Comparison of ENCODE assay signal across 1 cellular context in genomic region chr18:9914584-9915290, GRCh38.
TF ChIP-seq lines count a peak whose summit lies in the region.

No MANE protein-coding gene starts in this region.

TF ChIP-seq in HepG2, 621 proteins besides CTCF, POLR2A, EP300 and RAD21 (continued from another document and continues in another):
- TF ChIP-seq ZXDC (CRISPR knock-in tag; IDR thresholded peaks at IDR 0.05) (no peak), ZNF747 (CRISPR knock-in tag; IDR thresholded peaks at IDR 0.05; ENCODE audit: borderline replicate concordance) (no peak), NR2F2 (IDR thresholded peaks at IDR 0.05; ENCODE audit: borderline replicate concordance, low read depth) (no peak), ZNF646 (CRISPR knock-in tag; IDR thresholded peaks at IDR 0.05) (no peak), MIXL1 (CRISPR knock-in tag; IDR thresholded peaks at IDR 0.05) (no peak), ZNF788 (CRISPR knock-in tag; IDR thresholded peaks at IDR 0.05; ENCODE audit: borderline replicate concordance) (no peak), ZNF546 (CRISPR knock-in tag; conservative IDR thresholded peaks at IDR 0.05) (no peak), POGK (CRISPR knock-in tag; conservative IDR thresholded peaks at IDR 0.05) (peak; percentile 63; the same call in 1 of the 2 replicates), SAFB2 (CRISPR knock-in tag; IDR thresholded peaks at IDR 0.05; ENCODE audit: borderline replicate concordance, low read depth) (no peak), TCF7 (IDR thresholded peaks at IDR 0.05; ENCODE audit: low read depth) (no peak), SIN3A (IDR thresholded peaks at IDR 0.05; ENCODE audit: borderline replicate concordance, low read depth, low read length) (0 out of 2 replicates have a peak, but pooled peaks have one; percentile 8), ZFP37 (CRISPR knock-in tag; IDR thresholded peaks at IDR 0.05; ENCODE audit: borderline replicate concordance) (no peak), ZNF776 (CRISPR knock-in tag; IDR thresholded peaks at IDR 0.05) (0 out of 2 replicates have a peak, but pooled peaks have one; percentile 0), THAP8 (CRISPR knock-in tag; IDR thresholded peaks at IDR 0.05; ENCODE audit: borderline replicate concordance) (0 out of 2 replicates have a peak, but pooled peaks have one; percentile 60), RBM39 (IDR thresholded peaks at IDR 0.05; ENCODE audit: low read depth, low read length, poor library complexity, severe bottlenecking) (peak; percentile 52), ERF (CRISPR knock-in tag; IDR thresholded peaks at IDR 0.05) (no peak), ATF7-NPFF (CRISPR knock-in tag; IDR thresholded peaks at IDR 0.05; ENCODE audit: low read depth) (0 out of 2 replicates have a peak, but pooled peaks have one; percentile 35), IKZF1 (IDR thresholded peaks at IDR 0.05) (no peak), ZNF446 (CRISPR knock-in tag; IDR thresholded peaks at IDR 0.05) (no peak), IRX3 (CRISPR knock-in tag; IDR thresholded peaks at IDR 0.05; ENCODE audit: borderline replicate concordance, low read depth) (no peak), DNMT1 (CRISPR knock-in tag; IDR thresholded peaks at IDR 0.05) (no peak)
- TF ChIP-seq, protein P1, sequence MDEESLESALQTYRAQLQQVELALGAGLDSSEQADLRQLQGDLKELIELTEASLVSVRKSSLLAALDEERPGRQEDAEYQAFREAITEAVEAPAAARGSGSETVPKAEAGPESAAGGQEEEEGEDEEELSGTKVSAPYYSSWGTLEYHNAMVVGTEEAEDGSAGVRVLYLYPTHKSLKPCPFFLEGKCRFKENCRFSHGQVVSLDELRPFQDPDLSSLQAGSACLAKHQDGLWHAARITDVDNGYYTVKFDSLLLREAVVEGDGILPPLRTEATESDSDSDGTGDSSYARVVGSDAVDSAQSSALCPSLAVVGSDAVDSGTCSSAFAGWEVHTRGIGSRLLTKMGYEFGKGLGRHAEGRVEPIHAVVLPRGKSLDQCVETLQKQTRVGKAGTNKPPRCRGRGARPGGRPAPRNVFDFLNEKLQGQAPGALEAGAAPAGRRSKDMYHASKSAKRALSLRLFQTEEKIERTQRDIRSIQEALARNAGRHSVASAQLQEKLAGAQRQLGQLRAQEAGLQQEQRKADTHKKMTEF (CRISPR knock-in tag; IDR thresholded peaks at IDR 0.05) = peak; percentile 20; the same call in 1 of the 2 replicates
- TF ChIP-seq, protein P2, sequence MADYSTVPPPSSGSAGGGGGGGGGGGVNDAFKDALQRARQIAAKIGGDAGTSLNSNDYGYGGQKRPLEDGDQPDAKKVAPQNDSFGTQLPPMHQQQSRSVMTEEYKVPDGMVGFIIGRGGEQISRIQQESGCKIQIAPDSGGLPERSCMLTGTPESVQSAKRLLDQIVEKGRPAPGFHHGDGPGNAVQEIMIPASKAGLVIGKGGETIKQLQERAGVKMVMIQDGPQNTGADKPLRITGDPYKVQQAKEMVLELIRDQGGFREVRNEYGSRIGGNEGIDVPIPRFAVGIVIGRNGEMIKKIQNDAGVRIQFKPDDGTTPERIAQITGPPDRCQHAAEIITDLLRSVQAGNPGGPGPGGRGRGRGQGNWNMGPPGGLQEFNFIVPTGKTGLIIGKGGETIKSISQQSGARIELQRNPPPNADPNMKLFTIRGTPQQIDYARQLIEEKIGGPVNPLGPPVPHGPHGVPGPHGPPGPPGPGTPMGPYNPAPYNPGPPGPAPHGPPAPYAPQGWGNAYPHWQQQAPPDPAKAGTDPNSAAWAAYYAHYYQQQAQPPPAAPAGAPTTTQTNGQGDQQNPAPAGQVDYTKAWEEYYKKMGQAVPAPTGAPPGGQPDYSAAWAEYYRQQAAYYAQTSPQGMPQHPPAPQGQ (CRISPR knock-in tag; IDR thresholded peaks at IDR 0.05; ENCODE audit: borderline replicate concordance) = no peak
- TF ChIP-seq, protein P3, sequence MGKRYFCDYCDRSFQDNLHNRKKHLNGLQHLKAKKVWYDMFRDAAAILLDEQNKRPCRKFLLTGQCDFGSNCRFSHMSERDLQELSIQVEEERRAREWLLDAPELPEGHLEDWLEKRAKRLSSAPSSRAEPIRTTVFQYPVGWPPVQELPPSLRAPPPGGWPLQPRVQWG (CRISPR knock-in tag; IDR thresholded peaks at IDR 0.05; ENCODE audit: borderline replicate concordance, low read depth) = no peak
- TF ChIP-seq, protein P4, sequence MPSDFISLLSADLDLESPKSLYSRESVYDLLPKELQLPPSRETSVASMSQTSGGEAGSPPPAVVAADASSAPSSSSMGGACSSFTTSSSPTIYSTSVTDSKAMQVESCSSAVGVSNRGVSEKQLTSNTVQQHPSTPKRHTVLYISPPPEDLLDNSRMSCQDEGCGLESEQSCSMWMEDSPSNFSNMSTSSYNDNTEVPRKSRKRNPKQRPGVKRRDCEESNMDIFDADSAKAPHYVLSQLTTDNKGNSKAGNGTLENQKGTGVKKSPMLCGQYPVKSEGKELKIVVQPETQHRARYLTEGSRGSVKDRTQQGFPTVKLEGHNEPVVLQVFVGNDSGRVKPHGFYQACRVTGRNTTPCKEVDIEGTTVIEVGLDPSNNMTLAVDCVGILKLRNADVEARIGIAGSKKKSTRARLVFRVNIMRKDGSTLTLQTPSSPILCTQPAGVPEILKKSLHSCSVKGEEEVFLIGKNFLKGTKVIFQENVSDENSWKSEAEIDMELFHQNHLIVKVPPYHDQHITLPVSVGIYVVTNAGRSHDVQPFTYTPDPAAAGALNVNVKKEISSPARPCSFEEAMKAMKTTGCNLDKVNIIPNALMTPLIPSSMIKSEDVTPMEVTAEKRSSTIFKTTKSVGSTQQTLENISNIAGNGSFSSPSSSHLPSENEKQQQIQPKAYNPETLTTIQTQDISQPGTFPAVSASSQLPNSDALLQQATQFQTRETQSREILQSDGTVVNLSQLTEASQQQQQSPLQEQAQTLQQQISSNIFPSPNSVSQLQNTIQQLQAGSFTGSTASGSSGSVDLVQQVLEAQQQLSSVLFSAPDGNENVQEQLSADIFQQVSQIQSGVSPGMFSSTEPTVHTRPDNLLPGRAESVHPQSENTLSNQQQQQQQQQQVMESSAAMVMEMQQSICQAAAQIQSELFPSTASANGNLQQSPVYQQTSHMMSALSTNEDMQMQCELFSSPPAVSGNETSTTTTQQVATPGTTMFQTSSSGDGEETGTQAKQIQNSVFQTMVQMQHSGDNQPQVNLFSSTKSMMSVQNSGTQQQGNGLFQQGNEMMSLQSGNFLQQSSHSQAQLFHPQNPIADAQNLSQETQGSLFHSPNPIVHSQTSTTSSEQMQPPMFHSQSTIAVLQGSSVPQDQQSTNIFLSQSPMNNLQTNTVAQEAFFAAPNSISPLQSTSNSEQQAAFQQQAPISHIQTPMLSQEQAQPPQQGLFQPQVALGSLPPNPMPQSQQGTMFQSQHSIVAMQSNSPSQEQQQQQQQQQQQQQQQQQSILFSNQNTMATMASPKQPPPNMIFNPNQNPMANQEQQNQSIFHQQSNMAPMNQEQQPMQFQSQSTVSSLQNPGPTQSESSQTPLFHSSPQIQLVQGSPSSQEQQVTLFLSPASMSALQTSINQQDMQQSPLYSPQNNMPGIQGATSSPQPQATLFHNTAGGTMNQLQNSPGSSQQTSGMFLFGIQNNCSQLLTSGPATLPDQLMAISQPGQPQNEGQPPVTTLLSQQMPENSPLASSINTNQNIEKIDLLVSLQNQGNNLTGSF (CRISPR knock-in tag; IDR thresholded peaks at IDR 0.05) = no peak
- TF ChIP-seq, protein P5, sequence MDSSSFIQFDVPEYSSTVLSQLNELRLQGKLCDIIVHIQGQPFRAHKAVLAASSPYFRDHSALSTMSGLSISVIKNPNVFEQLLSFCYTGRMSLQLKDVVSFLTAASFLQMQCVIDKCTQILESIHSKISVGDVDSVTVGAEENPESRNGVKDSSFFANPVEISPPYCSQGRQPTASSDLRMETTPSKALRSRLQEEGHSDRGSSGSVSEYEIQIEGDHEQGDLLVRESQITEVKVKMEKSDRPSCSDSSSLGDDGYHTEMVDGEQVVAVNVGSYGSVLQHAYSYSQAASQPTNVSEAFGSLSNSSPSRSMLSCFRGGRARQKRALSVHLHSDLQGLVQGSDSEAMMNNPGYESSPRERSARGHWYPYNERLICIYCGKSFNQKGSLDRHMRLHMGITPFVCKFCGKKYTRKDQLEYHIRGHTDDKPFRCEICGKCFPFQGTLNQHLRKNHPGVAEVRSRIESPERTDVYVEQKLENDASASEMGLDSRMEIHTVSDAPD (CRISPR knock-in tag; IDR thresholded peaks at IDR 0.05) = no peak
- TF ChIP-seq, protein P6, sequence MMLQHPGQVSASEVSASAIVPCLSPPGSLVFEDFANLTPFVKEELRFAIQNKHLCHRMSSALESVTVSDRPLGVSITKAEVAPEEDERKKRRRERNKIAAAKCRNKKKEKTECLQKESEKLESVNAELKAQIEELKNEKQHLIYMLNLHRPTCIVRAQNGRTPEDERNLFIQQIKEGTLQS (CRISPR knock-in tag; IDR thresholded peaks at IDR 0.05) = no peak
